ENCODE assay signal across 25 cellular contexts in genomic region chr7:151857866-151858440, GRCh38.
"Had no signal": no experiment of that assay in that cellular context is flagged by ENCODE, and none has a peak within 500 bp of the region (broad histone marks: within the 10 kb centered on the region; RNA-seq: fewer than 3 reads in every experiment).

No MANE protein-coding gene starts in this region.

- H3K27ac Mint-ChIP-seq: endodermal cell, nephron progenitor cell, progenitor cell of endocrine pancreas had no signal

- H3K4me3 ChIP-seq: gastrocnemius medialis, pancreas, right lobe of liver, stomach, thyroid gland, vagina had no signal

- H3K27me3 ChIP-seq: gastrocnemius medialis, pancreas, right lobe of liver, stomach, thyroid gland, vagina had no signal

- H3K9me3 ChIP-seq: gastrocnemius medialis, pancreas, right lobe of liver, stomach, thyroid gland, vagina had no signal

- H3K9me3 Mint-ChIP-seq: endodermal cell; naive thymus-derived CD8-positive, alpha-beta T cell; nephron progenitor cell had no signal

- H3K4me3 Mint-ChIP-seq: endodermal cell; naive thymus-derived CD8-positive, alpha-beta T cell; nephron progenitor cell had no signal

- H3K27me3 Mint-ChIP-seq: naive thymus-derived CD8-positive, alpha-beta T cell had no signal

- DNase-seq: effector CD8-positive, alpha-beta T cell; endodermal cell; foreskin fibroblast; gastrocnemius medialis; mammary epithelial cell; naive thymus-derived CD8-positive, alpha-beta T cell; nephron progenitor cell; small intestine; stimulated activated CD4-positive, alpha-beta T cell treated with anti-CD3 and anti-CD28 coated beads, Interleukin-12 subunit alpha, Interleukin-12 subunit beta, amount 100 ng/mL, for 4 hours; stimulated activated CD4-positive, alpha-beta T cell treated with anti-CD3 and anti-CD28 coated beads, Interleukin-1b, Interleukin-23, amount 100 ng/mL, for 48 hours; stimulated activated CD4-positive, alpha-beta T cell treated with anti-CD3 and anti-CD28 coated beads, Interleukin-4, amount 100 ng/mL, for 1 hour; stimulated activated CD8-positive, alpha-beta memory T cell treated with anti-CD3 and anti-CD28 coated beads, Interleukin-4, amount 100 ng/mL, for 48 hours; stimulated activated naive CD4-positive, alpha-beta T cell treated with Interleukin-2 at 50 U/mL for 16 hours; stomach; thyroid gland; trophoblast cell had no signal

- ATAC-seq: esophagus mucosa; gastrocnemius medialis; left lobe of liver; naive thymus-derived CD8-positive, alpha-beta T cell; pancreas; right lobe of liver had no signal

- H3K27ac ChIP-seq: epithelial cell of prostate, gastrocnemius medialis, pancreas, right lobe of liver, stomach, thyroid gland, vagina had no signal

- H3K36me3 ChIP-seq: gastrocnemius medialis, pancreas, thyroid gland, vagina had no signal

- FAIRE-seq: colon, keratinocyte, pancreas, small intestine had no signal

- H3K4me1 ChIP-seq: gastrocnemius medialis, pancreas, thyroid gland had no signal
